In genomic region chr1:93716974-93717373, GRCh38 we compare ENCODE assay signal across 13 cellular contexts. TPM values are rescaled to one million over a fixed set of nuclear protein-coding genes. Genes with fewer than 3 reads are reported as not detected.
DNase-seq lines count a peak whose midpoint lies in the region; ATAC-seq, FAIRE-seq and TF ChIP-seq lines count a peak whose summit lies in the region.
"Had no signal": no experiment of that assay in that cellular context is flagged by ENCODE, and none has a peak within 500 bp of the region (broad histone marks: within the 10 kb centered on the region; RNA-seq: fewer than 3 reads in every experiment).

No MANE protein-coding gene starts in this region.

- 93% methylated on average over 2 of the region's 2 CpGs; no CpG with 5 or more reads in 1 of the 2 experiments for WGBS in H1 (ENCODE audit: extremely low coverage in 1 of 2, insufficient coverage in 1 of 2, insufficient read length in 1 of 2, insufficient replicate concordance in 2 of 2, low coverage in 1 of 2, low lambda C conversion rate in 2 of 2, missing lambda C conversion rate in 1 of 2), 2 experiments

- no peak overlapping the region for H2BK12ac ChIP-seq in H1 (ENCODE audit: low read depth, low read length)

- POLR2A ChIA-PET in H1 (lab: Charles Lee; ENCODE audit: partially characterized antibody), result no interaction called here

- peaks cover 6% of the 10 kb centered on the region for H3K27me3 Mint-ChIP-seq in endothelial cell (ENCODE audit: unreplicated experiment)
- H3K27me3 Mint-ChIP-seq: CD4-positive, CD25-positive, alpha-beta regulatory T cell had no signal

- no peak overlapping the region for H3K4ac ChIP-seq in H1 (replicated peaks; ENCODE audit: insufficient read length, low read depth, low read length)

- peaks cover 9% of the 10 kb centered on the region for H3K36me3 Mint-ChIP-seq in endothelial cell (ENCODE audit: low read depth, unreplicated experiment)
- H3K36me3 Mint-ChIP-seq: CD4-positive, CD25-positive, alpha-beta regulatory T cell had no signal

- no peak overlapping the region for H3K4me3 Mint-ChIP-seq in endothelial cell (ENCODE audit: unreplicated experiment)
- H3K4me3 Mint-ChIP-seq: CD4-positive, CD25-positive, alpha-beta regulatory T cell had no signal

- no peaks in the 10 kb centered on the region for H3K36me3 ChIP-seq in H1 (ENCODE audit: control insufficient read depth in 2 of 4, insufficient read depth in 4 of 4, low read length in 3 of 4)
- H3K36me3 ChIP-seq: upper lobe of right lung had no signal

- H3K4me1 ChIP-seq in H1 (replicated peaks in 1 of 4; ENCODE audit: control insufficient read depth in 3 of 4, insufficient read depth in 4 of 4, low read length in 3 of 4), result peaks cover 0 to 1% (median 0%) of the 10 kb centered on the region in 4 experiments; a peak in 2 of 7 replicates
- H3K4me1 ChIP-seq: upper lobe of right lung had no signal

- H4K5ac ChIP-seq in H1 (ENCODE audit: insufficient read length, low read depth, low read length), result no peak overlapping the region

- no peaks in the 10 kb centered on the region for H3K23me2 ChIP-seq in H1 (ENCODE audit: low read depth, low read length)

- H3K23ac ChIP-seq in H1 (ENCODE audit: insufficient read length), result no peak overlapping the region

- TF ChIP-seq RAD21 in H1 (IDR thresholded peaks at IDR 0.05 in 1 of 2, conservative IDR thresholded peaks at IDR 0.05 in 1 of 2; ENCODE audit: low read depth in 2 of 2, low read length in 2 of 2), result no peak

- H3K4me3 ChIP-seq in H1 (ENCODE audit: extremely low read depth in 1 of 4, insufficient read depth in 2 of 4, low read depth in 3 of 4, low read length in 4 of 4), result no peak overlapping the region
- H3K4me3 ChIP-seq: upper lobe of right lung had no signal

- H3K9me3 Mint-ChIP-seq in endothelial cell (ENCODE audit: unreplicated experiment), result no peaks in the 10 kb centered on the region

- FAIRE-seq in H1 (lab: Jason Lieb, UNC), result no peak
- FAIRE-seq: small intestine had no signal

- H3K18ac ChIP-seq in H1 (ENCODE audit: extremely low read depth, low read length), result no peak overlapping the region

- CTCF ChIA-PET in H1 (lab: Charles Lee; ENCODE audit: partially characterized antibody), result interaction anchor here (1.0 to 3.6 kb wide), 9 partner anchors 11 to 127 kb away, joined by 3 to 26 read pairs (median 3); no protein-coding TSS in a partner anchor

- no peak for ATAC-seq in GM18867 (IDR thresholded peaks at IDR 0.05; ENCODE audit: unreplicated experiment)
- ATAC-seq: upper lobe of right lung had no signal

- H3K4me1 Mint-ChIP-seq in endothelial cell (ENCODE audit: unreplicated experiment), result peaks cover 17% of the 10 kb centered on the region

- no peaks in the 10 kb centered on the region for H3K79me2 ChIP-seq in H1 (ENCODE audit: control insufficient read depth in 1 of 2, insufficient read depth in 2 of 2, low read length in 2 of 2)

- H3K9ac ChIP-seq in H1 (replicated peaks in 1 of 4; ENCODE audit: extremely low read depth in 1 of 4, low read depth in 3 of 4, low read length in 3 of 4), result no peak overlapping the region

- DNase-seq in A172 (ENCODE audit: low spot score), result peak; percentile 75
- DNase-seq in H4 (ENCODE audit: low spot score), result peak; percentile 21
- peak; percentile 69 for DNase-seq in RPMI7951 (ENCODE audit: low read depth)
- no peak for DNase-seq in H1 (ENCODE audit: low read depth in 1 of 2, low spot score in 2 of 2)
- no peak for DNase-seq in endothelial cell (ENCODE audit: low spot score)
- no peak for DNase-seq in anterior cingulate cortex (lab: John Stamatoyannopoulos, UW)
- DNase-seq in GDM1 (lab: John Stamatoyannopoulos, UW), result no peak
- DNase-seq: effector CD4-positive, alpha-beta T cell; NCI-H748 treated with DMSO at 0.1 percent for 48 hours; small intestine; upper lobe of right lung had no signal

- no peak overlapping the region for H2BK120ac ChIP-seq in H1 (replicated peaks; ENCODE audit: low read depth, low read length)

- no peak overlapping the region for H2AFZ ChIP-seq in H1 (ENCODE audit: low read length)

- no peak overlapping the region for H2BK5ac ChIP-seq in H1 (ENCODE audit: low read depth, low read length)

- no peak overlapping the region for H2AK5ac ChIP-seq in H1 (ENCODE audit: low read depth, low read length)

- no peak overlapping the region for H3K56ac ChIP-seq in H1 (replicated peaks; ENCODE audit: insufficient read length, low read depth, low read length)

- no peak for TF ChIP-seq POLR2A in H1 (IDR thresholded peaks at IDR 0.05; ENCODE audit: control extremely low read depth in 1 of 2, low read depth in 2 of 2, low read length in 2 of 2)

- no peak overlapping the region for H3K27ac Mint-ChIP-seq in endothelial cell (ENCODE audit: unreplicated experiment)

- H3K79me1 ChIP-seq in H1 (ENCODE audit: low read depth, low read length), result no peaks in the 10 kb centered on the region

- H2BK20ac ChIP-seq in H1 (ENCODE audit: low read length), result no peak overlapping the region; the same call in 1 of the 2 replicates

- H3K27me3 ChIP-seq in H1 (replicated peaks in 1 of 4; ENCODE audit: control insufficient read depth in 3 of 4, extremely low read depth in 1 of 4, insufficient read depth in 3 of 4, low read length in 3 of 4), result no peaks in the 10 kb centered on the region
- H3K27me3 ChIP-seq: upper lobe of right lung had no signal

- no peaks in the 10 kb centered on the region for H4K20me1 ChIP-seq in H1 (replicated peaks in 1 of 2; ENCODE audit: control insufficient read depth in 1 of 2, insufficient read depth in 2 of 2, low read length in 2 of 2)

- no peaks in the 10 kb centered on the region for H3K9me3 ChIP-seq in H1 (ENCODE audit: insufficient read depth in 2 of 2, low read depth in 1 of 2, low read length in 1 of 2)
- H3K9me3 ChIP-seq: upper lobe of right lung had no signal

- TF ChIP-seq CTCF in H1 (IDR thresholded peaks at IDR 0.05; ENCODE audit: control extremely low read depth in 1 of 3, insufficient read depth in 1 of 3, low read depth in 1 of 3, low read length in 3 of 3) (no peak), endothelial cell (IDR thresholded peaks at IDR 0.05; ENCODE audit: unreplicated experiment) (no peak)

- no peak for TF ChIP-seq EP300 in H1 (IDR thresholded peaks at IDR 0.05; ENCODE audit: borderline replicate concordance in 1 of 2, low read depth in 2 of 2, low read length in 2 of 2)

- no peak overlapping the region for H3K27ac ChIP-seq in H1 (ENCODE audit: low read depth, low read length)
- H3K27ac ChIP-seq: upper lobe of right lung had no signal

- no peak overlapping the region for H2BK15ac ChIP-seq in H1 (ENCODE audit: low read length)

- no peak overlapping the region for H4K91ac ChIP-seq in H1 (replicated peaks; ENCODE audit: insufficient read length, low read length)

- no peak overlapping the region for H3K4me2 ChIP-seq in H1 (ENCODE audit: insufficient read depth in 1 of 2, low read depth in 2 of 2, low read length in 2 of 2)

- no peak overlapping the region for H4K8ac ChIP-seq in H1 (ENCODE audit: extremely low read depth, insufficient read depth, low read length)

- no peak overlapping the region for H3K14ac ChIP-seq in H1 (ENCODE audit: insufficient read length)

TF ChIP-seq in H1, 55 proteins besides CTCF, POLR2A, EP300 and RAD21:
- TF ChIP-seq ATF2 (IDR thresholded peaks at IDR 0.05; ENCODE audit: low read length) (no peak), CHD2 (IDR thresholded peaks at IDR 0.05; ENCODE audit: low read length) (no peak), CBX8 (IDR thresholded peaks at IDR 0.05; ENCODE audit: borderline replicate concordance, low read depth, low read length) (no peak), CHD1 (IDR thresholded peaks at IDR 0.05; ENCODE audit: low read depth, low read length) (no peak), JUND (IDR thresholded peaks at IDR 0.05; ENCODE audit: low read length) (peak; percentile 67), TCF12 (IDR thresholded peaks at IDR 0.05; ENCODE audit: low read depth, low read length) (no peak)
- TF ChIP-seq, protein P1, sequence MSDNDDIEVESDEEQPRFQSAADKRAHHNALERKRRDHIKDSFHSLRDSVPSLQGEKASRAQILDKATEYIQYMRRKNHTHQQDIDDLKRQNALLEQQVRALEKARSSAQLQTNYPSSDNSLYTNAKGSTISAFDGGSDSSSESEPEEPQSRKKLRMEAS (IDR thresholded peaks at IDR 0.05), result no peak

RNA-seq across cellular contexts. Expression of gene BCAR3, which starts 35.3 kb away (rescaled TPM):
- total RNA-seq in A172 (2014; rRNA removed; shearing (Covaris generic)), result 33.1 and 34.3 TPM in 2 replicates
- 21.8 and 23.7 TPM in 2 replicates for total RNA-seq in H4 (2014; rRNA removed; shearing (Covaris generic))
- total RNA-seq in RPMI7951 (2014; rRNA removed; shearing (Covaris generic)), result 50.1 and 60.0 TPM in 2 replicates
- total RNA-seq in H1 (2021; fragmentation: NEBNext Ultra II Directional; extraction: Animal tissue kit (Norgen Biotek cat#: 25700)), result 8.3 and 9.2 TPM in 2 replicates
- 5.6 and 7.3 TPM in 2 replicates for polyA plus RNA-seq in H1 (2011; rRNA removed)
- polyA plus RNA-seq in H1 (2011; cell fraction: cytosol; rRNA removed), result 6.6 TPM
- 9.7 TPM for polyA plus RNA-seq in H1 (2011; cell fraction: nucleus; rRNA removed)
- polyA plus RNA-seq in H1 (2012, experiment 1 of 2), result 7.0 to 8.0 TPM (median 7.8 TPM) in 4 replicates
- 6.1 TPM for polyA plus RNA-seq in H1 (2012, experiment 2 of 2)
- 5.1 TPM for polyA plus RNA-seq in H1 (2013, experiment 1 of 2)
- polyA plus RNA-seq in H1 (2013, experiment 2 of 2), result 5.2 TPM
- 10.9 and 11.0 TPM in 2 replicates for polyA minus RNA-seq in H1 (2011; rRNA and poly(A)+ RNA removed)
- 19.4 TPM for polyA minus RNA-seq in H1 (2011; cell fraction: cytosol; rRNA and poly(A)+ RNA removed)
- 14.6 TPM for polyA minus RNA-seq in H1 (2011; cell fraction: nucleus; rRNA and poly(A)+ RNA removed)
- 19.9 TPM for total RNA-seq in endothelial cell (ENCODE audit: unreplicated experiment)

Comparison
In these comparisons a context has a peak if more than half of its experiments do, and no peak if none do; other contexts are left out.
1. DNase-seq: peak in A172 (single experiment), H4 (single experiment) and RPMI7951 (single experiment); none in H1 (0 of 2), endothelial cell (single experiment), anterior cingulate cortex (0 of 58) and GDM1 (single experiment).